8 cellular contexts compared by ENCODE assay signal in genomic region chr2:215831296-215831913, GRCh38.
DNase-seq lines count a peak whose midpoint lies in the region; ATAC-seq and TF ChIP-seq lines count a peak whose summit lies in the region.

No MANE protein-coding gene starts in this region.

- H3K4me1 Mint-ChIP-seq in activated CD4-positive, alpha-beta T cell treated with anti-CD3 and anti-CD28 coated beads for 36 hours = peaks cover 9% of the 10 kb centered on the region
- peaks cover 3 to 6% of the 10 kb centered on the region in 2 donors for H3K4me1 Mint-ChIP-seq in stimulated activated naive B cell treated with anti-CD40 and anti-IgM and Interleukin-4, amounts not matched to agents 10 μg/mL and 1 μg/mL and 100 μg/mL, for 72 hours

- H3K36me3 Mint-ChIP-seq in activated CD4-positive, alpha-beta T cell treated with anti-CD3 and anti-CD28 coated beads for 36 hours (ENCODE audit: low read depth) = no peaks in the 10 kb centered on the region
- H3K36me3 Mint-ChIP-seq in stimulated activated naive B cell treated with anti-CD40 and anti-IgM and Interleukin-4, amounts not matched to agents 10 μg/mL and 1 μg/mL and 100 μg/mL, for 72 hours = no peaks in the 10 kb centered on the region

- CTCF ChIA-PET in activated CD4-positive, alpha-beta T cell treated with anti-CD3 and anti-CD28 coated beads for 36 hours (lab: Charles Lee) = interaction anchor here (0.8 to 1.6 kb wide), 2 partner anchors 38 to 377 kb away, joined by 3 to 4 read pairs; no protein-coding TSS in a partner anchor
- CTCF ChIA-PET in PC-9 (lab: Charles Lee) = no interaction called here

- H4K20me1 ChIP-seq in PC-9 (ENCODE audit: insufficient read depth) = no peaks in the 10 kb centered on the region

- POLR2A ChIA-PET in activated CD4-positive, alpha-beta T cell treated with anti-CD3 and anti-CD28 coated beads for 36 hours (lab: Charles Lee) = no interaction called here
- POLR2A ChIA-PET in PC-9 (lab: Charles Lee; ENCODE audit: unreplicated experiment) = no interaction called here

- no peaks in the 10 kb centered on the region for H3K9me2 ChIP-seq in PC-9 (ENCODE audit: insufficient read depth)

- H3K4me3 Mint-ChIP-seq in activated CD4-positive, alpha-beta T cell treated with anti-CD3 and anti-CD28 coated beads for 36 hours = no peak overlapping the region
- H3K4me3 Mint-ChIP-seq in stimulated activated naive B cell treated with anti-CD40 and anti-IgM and Interleukin-4, amounts not matched to agents 10 μg/mL and 1 μg/mL and 100 μg/mL, for 72 hours = no peak overlapping the region

- no peaks in the 10 kb centered on the region for H3K9me3 Mint-ChIP-seq in activated CD4-positive, alpha-beta T cell treated with anti-CD3 and anti-CD28 coated beads for 36 hours (ENCODE audit: low read depth)
- no peaks in the 10 kb centered on the region for H3K9me3 Mint-ChIP-seq in stimulated activated naive B cell treated with anti-CD40 and anti-IgM and Interleukin-4, amounts not matched to agents 10 μg/mL and 1 μg/mL and 100 μg/mL, for 72 hours

- no peaks in the 10 kb centered on the region for H3K27me3 Mint-ChIP-seq in activated CD4-positive, alpha-beta T cell treated with anti-CD3 and anti-CD28 coated beads for 36 hours
- peaks cover 7% of the 10 kb centered on the region in 2 donors for H3K27me3 Mint-ChIP-seq in stimulated activated naive B cell treated with anti-CD40 and anti-IgM and Interleukin-4, amounts not matched to agents 10 μg/mL and 1 μg/mL and 100 μg/mL, for 72 hours

- no peak overlapping the region for H2AFZ ChIP-seq in PC-9

- H3K27ac ChIP-seq in PC-9 (no peak overlapping the region), heart left ventricle (peak overlapping the region; percentile 16 to 66 (median 42)), suprapubic skin (peak overlapping the region; percentile 58)

- TF ChIP-seq EP300 in suprapubic skin (IDR thresholded peaks at IDR 0.05) = no peak

- no peak overlapping the region for H3K4me3 ChIP-seq in PC-9
- peak overlapping the region in 2 of 12 donors; percentile 13 to 15 for H3K4me3 ChIP-seq in heart left ventricle
- H3K4me3 ChIP-seq in suprapubic skin = no peak overlapping the region

- intact Hi-C loops in activated CD4-positive, alpha-beta T cell treated with anti-CD3 and anti-CD28 coated beads for 36 hours (cut with DNase I, micrococcal nuclease) = no loop called here
- intact Hi-C loops in PC-9 (cut with micrococcal nuclease; ENCODE audit: unreplicated experiment) = no loop called here
- intact Hi-C loops in heart left ventricle (cut with DNase I) = loop anchor here in 3 of 10 donors (5.0 to 10.0 kb wide), 4 partner anchors 117 to 397 kb away; partner anchors contain the start of gene FN1 (in 1 of the 3)

- H3K4me1 ChIP-seq in PC-9 (replicated peaks; ENCODE audit: insufficient read depth) (peaks cover 47% of the 10 kb centered on the region), heart left ventricle (peaks cover 0 to 43% (median 5%) of the 10 kb centered on the region in 12 donors), suprapubic skin (peaks cover 4% of the 10 kb centered on the region)

- H3K79me2 ChIP-seq in PC-9 (ENCODE audit: low read depth) = no peaks in the 10 kb centered on the region

- H3K4me2 ChIP-seq in PC-9 = 0 out of 2 replicates have a peak overlapping the region, but pooled peaks have one; percentile 5

- 25 to 38% (median 33%) methylated on average over 5 of the region's 5 CpGs for WGBS in heart left ventricle, 4 donors
- 47% methylated on average over 5 of the region's 5 CpGs for WGBS in suprapubic skin

- no TSS peak for BruUV-seq in PC-9 (replicated peaks; lab: Mats Ljungman, UMichigan)

- H3K27me3 ChIP-seq in PC-9 (ENCODE audit: insufficient read depth, low read depth) (no peaks in the 10 kb centered on the region), heart left ventricle (no peaks in the 10 kb centered on the region), suprapubic skin (no peaks in the 10 kb centered on the region)

- no peak for TF ChIP-seq POLR2A in heart left ventricle (IDR thresholded peaks at IDR 0.05)
- TF ChIP-seq POLR2A in suprapubic skin (IDR thresholded peaks at IDR 0.05) = no peak

- peak overlapping the region; percentile 76 for H3K27ac Mint-ChIP-seq in activated CD4-positive, alpha-beta T cell treated with anti-CD3 and anti-CD28 coated beads for 36 hours
- no peak overlapping the region for H3K27ac Mint-ChIP-seq in stimulated activated naive B cell treated with anti-CD40 and anti-IgM and Interleukin-4, amounts not matched to agents 10 μg/mL and 1 μg/mL and 100 μg/mL, for 72 hours

- TF ChIP-seq CTCF in PC-9 (conservative IDR thresholded peaks at IDR 0.05) (no peak), heart left ventricle (IDR thresholded peaks at IDR 0.05) (no peak), suprapubic skin (IDR thresholded peaks at IDR 0.05) (no peak)

- no peak for DNase-seq in activated CD4-positive, alpha-beta T cell treated with anti-CD3 and anti-CD28 coated beads for 36 hours
- DNase-seq in activated CD4-positive, alpha-beta T cell treated with anti-CD3 and anti-CD28 coated beads, Interleukin-2, amount 50 U/mL, for 4 hours = no peak
- DNase-seq in PC-9 (no peak), heart left ventricle (peak in 3 of 5 donors; percentile 15 to 71 (median 69)), suprapubic skin (ENCODE audit: low spot score in 2 of 2) (no peak), NCI-H345 treated with DMSO at 0.1 percent for 48 hours (lab: John Stamatoyannopoulos, UW; ENCODE audit: unreplicated experiment) (no peak), NCI-H2227 (lab: John Stamatoyannopoulos, UW; ENCODE audit: unreplicated experiment) (no peak)
- DNase-seq in stimulated activated naive B cell treated with anti-CD40 and anti-IgM and Interleukin-4, amounts not matched to agents 10 μg/mL and 1 μg/mL and 100 μg/mL, for 72 hours = no peak

- 0 out of 2 replicates have a peak, but pooled peaks cover 2% of the 10 kb centered on the region for H3K9me3 ChIP-seq in PC-9 (ENCODE audit: insufficient read depth, low read depth)
- no peaks in the 10 kb centered on the region for H3K9me3 ChIP-seq in heart left ventricle
- no peaks in the 10 kb centered on the region for H3K9me3 ChIP-seq in suprapubic skin

- peaks cover 10% of the 10 kb centered on the region for H3F3A ChIP-seq in PC-9 (ENCODE audit: insufficient read depth, low read depth)

- H3K36me3 ChIP-seq in PC-9 (ENCODE audit: low read depth) (no peaks in the 10 kb centered on the region), heart left ventricle (no peaks in the 10 kb centered on the region), suprapubic skin (no peaks in the 10 kb centered on the region)

- ATAC-seq in activated CD4-positive, alpha-beta T cell treated with anti-CD3 and anti-CD28 coated beads for 36 hours = peak; percentile 51
- peak; percentile 55 to 73 (median 64) for ATAC-seq in heart left ventricle
- ATAC-seq in stimulated activated naive B cell treated with anti-CD40 and anti-IgM and Interleukin-4, amounts not matched to agents 10 μg/mL and 1 μg/mL and 100 μg/mL, for 72 hours (replicated peaks) = no peak

Comparison
In these comparisons a context has a peak if more than half of its experiments do, and no peak if none do; other contexts are left out.
1. ATAC-seq: peak in activated CD4-positive, alpha-beta T cell treated with anti-CD3 and anti-CD28 coated beads for 36 hours (single experiment) and heart left ventricle (4 of 4); none in stimulated activated naive B cell treated with anti-CD40 and anti-IgM and Interleukin-4, amounts not matched to agents 10 μg/mL and 1 μg/mL and 100 μg/mL, for 72 hours (0 of 2).
2. DNase-seq: peak in heart left ventricle (3 of 5); none in activated CD4-positive, alpha-beta T cell treated with anti-CD3 and anti-CD28 coated beads for 36 hours (single experiment), activated CD4-positive, alpha-beta T cell treated with anti-CD3 and anti-CD28 coated beads, Interleukin-2, amount 50 U/mL, for 4 hours (0 of 2), PC-9 (0 of 2), suprapubic skin (0 of 2), stimulated activated naive B cell treated with anti-CD40 and anti-IgM and Interleukin-4, amounts not matched to agents 10 μg/mL and 1 μg/mL and 100 μg/mL, for 72 hours (single experiment), NCI-H345 treated with DMSO at 0.1 percent for 48 hours (single experiment) and NCI-H2227 (single experiment).